ENCODE assay signal across 8 cellular contexts in the genomic region with DNA sequence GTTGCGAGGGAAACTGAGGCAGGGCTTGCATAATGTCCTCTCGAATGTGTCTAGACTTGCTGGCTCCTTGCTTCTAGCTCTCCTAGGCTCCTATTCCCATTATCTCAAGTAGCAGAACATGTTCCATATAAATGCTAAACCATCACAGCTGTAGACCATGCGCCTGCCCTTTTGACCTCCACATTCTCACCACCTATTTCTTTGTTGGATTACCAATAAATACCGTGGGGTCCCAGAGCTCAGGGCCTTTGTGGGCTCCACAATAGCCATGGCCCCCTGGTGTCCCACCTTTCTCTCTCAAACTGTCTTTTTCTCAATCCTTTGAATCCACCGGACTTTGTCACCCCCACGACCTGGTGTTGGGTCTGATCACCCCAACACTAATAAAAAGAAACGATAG.
DNase-seq lines count a peak whose midpoint lies in the region; ATAC-seq and TF ChIP-seq lines count a peak whose summit lies in the region.
"Not testable (repeated sequence)": the region's sequence is repeated elsewhere in the genome, so short reads cannot be mapped to it uniquely, and the experiment has no call there.

No MANE protein-coding gene starts in this region.

- not testable (repeated sequence) for H2AFZ ChIP-seq in GM23248; Loucy (ENCODE audit: low read length)

- peaks cover 38% of the 10 kb centered on the region for H3K4me1 Mint-ChIP-seq in activated CD4-positive, alpha-beta T cell treated with anti-CD3 and anti-CD28 coated beads, Interleukin-2, amount 10 ng/mL, durations not matched to agents 7 days and 5 days
- H3K4me1 Mint-ChIP-seq in activated naive CD4-positive, alpha-beta T cell treated with anti-CD3 and anti-CD28 coated beads, Interleukin-2, amount 50 U/mL, for 24 hours: peaks cover 66% of the 10 kb centered on the region
- peaks cover 35% of the 10 kb centered on the region for H3K4me1 Mint-ChIP-seq in dendritic cell treated with granulocyte-macrophage colony-stimulating factor and Interleukin-4, amounts not matched to agents 40 ng/mL and 50 ng/mL, for 4 days (ENCODE audit: low read depth)
- peaks cover 40 to 52% of the 10 kb centered on the region in 2 donors for H3K4me1 Mint-ChIP-seq in natural killer cell treated with Interleukin-12 subunit alpha and Interleukin-12 subunit beta and Interleukin-15 and Interleukin-18, amount 100 ng/mL, for 72 hours (ENCODE audit: low read depth in 2 of 2)

- H3K79me2 ChIP-seq in GM23248 (ENCODE audit: insufficient read depth): peaks cover 86% of the 10 kb centered on the region
- peaks cover 28% of the 10 kb centered on the region for H3K79me2 ChIP-seq in Loucy (ENCODE audit: insufficient read depth, low read length)

- not testable (repeated sequence) for TF ChIP-seq CTCF in Loucy (conservative IDR thresholded peaks at IDR 0.05; ENCODE audit: low read length); gastrocnemius medialis (IDR thresholded peaks at IDR 0.05 in 4 of 5, conservative IDR thresholded peaks at IDR 0.05 in 1 of 5)

- not testable (repeated sequence) for DNase-seq in GM23248; activated CD4-positive, alpha-beta T cell treated with anti-CD3 and anti-CD28 coated beads, Interleukin-2, amount 10 ng/mL, durations not matched to agents 7 days and 5 days; epithelial cell of prostate (ENCODE audit: low read depth, low spot score); natural killer cell treated with Interleukin-12 subunit alpha and Interleukin-12 subunit beta and Interleukin-15 and Interleukin-18, amount 100 ng/mL, for 72 hours (ENCODE audit: low spot score); gastrocnemius medialis

- H3K4me1 ChIP-seq in GM23248 (ENCODE audit: insufficient read depth): peaks cover 10% of the 10 kb centered on the region
- H3K4me1 ChIP-seq in Loucy (ENCODE audit: insufficient read depth, low read length, poor library complexity, severe bottlenecking): peaks cover 23% of the 10 kb centered on the region
- H3K4me1 ChIP-seq in gastrocnemius medialis: peaks cover 42 to 46% of the 10 kb centered on the region in 2 donors

- not testable (repeated sequence) for H3K4me2 ChIP-seq in GM23248 (ENCODE audit: unreplicated experiment)
- H3K4me2 ChIP-seq in Loucy (ENCODE audit: low read depth, low read length, poor library complexity, severe bottlenecking): peak overlapping the region; percentile 52

- not testable (repeated sequence) for H3K9me3 ChIP-seq in GM23248 (ENCODE audit: low read depth); Loucy (ENCODE audit: insufficient read depth, low read depth, low read length); gastrocnemius medialis

- H3K27me3 ChIP-seq in GM23248 (replicated peaks; ENCODE audit: insufficient read depth); Loucy (ENCODE audit: insufficient read depth, low read length, poor library complexity, severe bottlenecking); gastrocnemius medialis: not testable (repeated sequence)

- TF ChIP-seq POLR2A in gastrocnemius medialis (IDR thresholded peaks at IDR 0.05): not testable (repeated sequence)

- H3K27ac Mint-ChIP-seq in activated CD4-positive, alpha-beta T cell treated with anti-CD3 and anti-CD28 coated beads, Interleukin-2, amount 10 ng/mL, durations not matched to agents 7 days and 5 days: peak overlapping the region; percentile 39
- peak overlapping the region; percentile 79 for H3K27ac Mint-ChIP-seq in activated naive CD4-positive, alpha-beta T cell treated with anti-CD3 and anti-CD28 coated beads, Interleukin-2, amount 50 U/mL, for 24 hours
- peak overlapping the region; percentile 50 for H3K27ac Mint-ChIP-seq in dendritic cell treated with granulocyte-macrophage colony-stimulating factor and Interleukin-4, amounts not matched to agents 40 ng/mL and 50 ng/mL, for 4 days
- peak overlapping the region; percentile 42 to 46 for H3K27ac Mint-ChIP-seq in natural killer cell treated with Interleukin-12 subunit alpha and Interleukin-12 subunit beta and Interleukin-15 and Interleukin-18, amount 100 ng/mL, for 72 hours

- intact Hi-C loops in dendritic cell treated with granulocyte-macrophage colony-stimulating factor and Interleukin-4, amounts not matched to agents 40 ng/mL and 50 ng/mL, for 4 days (cut with micrococcal nuclease); gastrocnemius medialis (cut with DNase I; ENCODE audit: low total_unique reads): not testable (repeated sequence)

- not testable (repeated sequence) for ATAC-seq in natural killer cell treated with Interleukin-12 subunit alpha and Interleukin-12 subunit beta and Interleukin-15 and Interleukin-18, amount 100 ng/mL, for 72 hours; gastrocnemius medialis

- in situ Hi-C loops in GM23248 (cut with MboI): not testable (repeated sequence)
- in situ Hi-C loops in gastrocnemius medialis (cut with MboI; ENCODE audit: low sequenced_read_pairs in 4 of 4): loop anchor here in 2 of 4 donors (10.0 to 25.0 kb wide), 2 partner anchors 122 to 124 kb away; no protein-coding TSS in a partner anchor

- CTCF ChIA-PET in activated CD4-positive, alpha-beta T cell treated with anti-CD3 and anti-CD28 coated beads, Interleukin-2, amount 10 ng/mL, durations not matched to agents 7 days and 5 days (lab: Charles Lee): interaction anchor here (0.7 to 2.0 kb wide), 2 partner anchors 11 to 183 kb away, joined by 4 to 14 read pairs; no protein-coding TSS in a partner anchor

- not testable (repeated sequence) for H4K20me1 ChIP-seq in GM23248 (ENCODE audit: insufficient read depth)
- peaks cover 16% of the 10 kb centered on the region for H4K20me1 ChIP-seq in Loucy (ENCODE audit: insufficient read depth, low read length, poor library complexity, severe bottlenecking)

- 73 to 74% methylated on average over 7 of the region's 7 CpGs for WGBS in GM23248 (ENCODE audit: low coverage in 1 of 2, low lambda C conversion rate in 2 of 2, missing lambda C conversion rate in 2 of 2), 2 experiments

- H3K4me3 ChIP-seq in GM23248; Loucy (ENCODE audit: low read length, poor library complexity, severe bottlenecking); gastrocnemius medialis: not testable (repeated sequence)

- not testable (repeated sequence) for H3K9me2 ChIP-seq in GM23248 (ENCODE audit: insufficient read depth); Loucy (replicated peaks; ENCODE audit: low read depth, low read length)

- H3K36me3 ChIP-seq in GM23248 (ENCODE audit: low read depth); Loucy (ENCODE audit: insufficient read depth, low read length); gastrocnemius medialis: not testable (repeated sequence)

- H3K27ac ChIP-seq in GM23248 (0 out of 2 replicates have a peak overlapping the region, but pooled peaks have one; percentile 1), epithelial cell of prostate (peak overlapping the region; percentile 12), gastrocnemius medialis (peak overlapping the region in 3 of 4 donors; percentile 10 to 62 (median 48))

- not testable (repeated sequence) for H3K9ac ChIP-seq in GM23248; Loucy (ENCODE audit: low read depth, low read length, poor library complexity, severe bottlenecking)

- not testable (repeated sequence) for H3K4me3 Mint-ChIP-seq in activated CD4-positive, alpha-beta T cell treated with anti-CD3 and anti-CD28 coated beads, Interleukin-2, amount 10 ng/mL, durations not matched to agents 7 days and 5 days; activated naive CD4-positive, alpha-beta T cell treated with anti-CD3 and anti-CD28 coated beads, Interleukin-2, amount 50 U/mL, for 24 hours; dendritic cell treated with granulocyte-macrophage colony-stimulating factor and Interleukin-4, amounts not matched to agents 40 ng/mL and 50 ng/mL, for 4 days
- H3K4me3 Mint-ChIP-seq in natural killer cell treated with Interleukin-12 subunit alpha and Interleukin-12 subunit beta and Interleukin-15 and Interleukin-18, amount 100 ng/mL, for 72 hours: peak overlapping the region; percentile 40

- not testable (repeated sequence) for H3K9me3 Mint-ChIP-seq in activated CD4-positive, alpha-beta T cell treated with anti-CD3 and anti-CD28 coated beads, Interleukin-2, amount 10 ng/mL, durations not matched to agents 7 days and 5 days; activated naive CD4-positive, alpha-beta T cell treated with anti-CD3 and anti-CD28 coated beads, Interleukin-2, amount 50 U/mL, for 24 hours; dendritic cell treated with granulocyte-macrophage colony-stimulating factor and Interleukin-4, amounts not matched to agents 40 ng/mL and 50 ng/mL, for 4 days; natural killer cell treated with Interleukin-12 subunit alpha and Interleukin-12 subunit beta and Interleukin-15 and Interleukin-18, amount 100 ng/mL, for 72 hours

- peaks cover 17% of the 10 kb centered on the region for H3K36me3 Mint-ChIP-seq in activated CD4-positive, alpha-beta T cell treated with anti-CD3 and anti-CD28 coated beads, Interleukin-2, amount 10 ng/mL, durations not matched to agents 7 days and 5 days (ENCODE audit: low read depth)
- H3K36me3 Mint-ChIP-seq in activated naive CD4-positive, alpha-beta T cell treated with anti-CD3 and anti-CD28 coated beads, Interleukin-2, amount 50 U/mL, for 24 hours: peaks cover 13% of the 10 kb centered on the region
- peaks cover 22% of the 10 kb centered on the region for H3K36me3 Mint-ChIP-seq in dendritic cell treated with granulocyte-macrophage colony-stimulating factor and Interleukin-4, amounts not matched to agents 40 ng/mL and 50 ng/mL, for 4 days (ENCODE audit: low read depth)
- H3K36me3 Mint-ChIP-seq in natural killer cell treated with Interleukin-12 subunit alpha and Interleukin-12 subunit beta and Interleukin-15 and Interleukin-18, amount 100 ng/mL, for 72 hours: not testable (repeated sequence)

- H3K27me3 Mint-ChIP-seq in activated CD4-positive, alpha-beta T cell treated with anti-CD3 and anti-CD28 coated beads, Interleukin-2, amount 10 ng/mL, durations not matched to agents 7 days and 5 days; activated naive CD4-positive, alpha-beta T cell treated with anti-CD3 and anti-CD28 coated beads, Interleukin-2, amount 50 U/mL, for 24 hours; dendritic cell treated with granulocyte-macrophage colony-stimulating factor and Interleukin-4, amounts not matched to agents 40 ng/mL and 50 ng/mL, for 4 days; natural killer cell treated with Interleukin-12 subunit alpha and Interleukin-12 subunit beta and Interleukin-15 and Interleukin-18, amount 100 ng/mL, for 72 hours: not testable (repeated sequence)

- POLR2A ChIA-PET in activated CD4-positive, alpha-beta T cell treated with anti-CD3 and anti-CD28 coated beads, Interleukin-2, amount 10 ng/mL, durations not matched to agents 7 days and 5 days (lab: Charles Lee): interaction anchor here (0.9 kb wide), 1 partner anchor 130 kb away, joined by 3 read pairs; no protein-coding TSS in a partner anchor

- 0 out of 2 replicates have a peak, but pooled peaks cover 14% of the 10 kb centered on the region for H3F3A ChIP-seq in GM23248 (ENCODE audit: insufficient read depth)
- not testable (repeated sequence) for H3F3A ChIP-seq in Loucy (ENCODE audit: low read depth)
